Comparison of ENCODE assay signal across 1 cellular context in genomic region chr7:134947831-134948230, GRCh38.
TF ChIP-seq lines count a peak whose summit lies in the region.

No MANE protein-coding gene starts in this region.

TF ChIP-seq in HepG2, 621 proteins besides CTCF, POLR2A, EP300 and RAD21:
- TF ChIP-seq ZNF687 (CRISPR knock-in tag; IDR thresholded peaks at IDR 0.05): no peak
- no peak for TF ChIP-seq PAX8 (CRISPR knock-in tag; IDR thresholded peaks at IDR 0.05; ENCODE audit: borderline replicate concordance)
- TF ChIP-seq ZNF629 (CRISPR knock-in tag; conservative IDR thresholded peaks at IDR 0.05): peak; percentile 80
- no peak for TF ChIP-seq ZSCAN30 (CRISPR knock-in tag; IDR thresholded peaks at IDR 0.05)
